Comparison of ENCODE assay signal across 13 cellular contexts in genomic region chr1:214861615-214862014, GRCh38.
"Had no signal": no experiment of that assay in that cellular context is flagged by ENCODE, and none has a peak within 500 bp of the region (broad histone marks: within the 10 kb centered on the region; RNA-seq: fewer than 3 reads in every experiment).

No MANE protein-coding gene starts in this region.

- H3K27ac ChIP-seq: esophagus squamous epithelium, gastroesophageal sphincter, left ventricle myocardium inferior, sigmoid colon, suprapubic skin had no signal

- H3K4me3 ChIP-seq: esophagus squamous epithelium, gastroesophageal sphincter, left ventricle myocardium inferior, sigmoid colon, suprapubic skin had no signal

- FAIRE-seq: kidney had no signal

- DNase-seq: activated effector memory CD4-positive, alpha-beta T cell treated with anti-CD3 and anti-CD28 coated beads, Interleukin-2, amount 50 U/mL, for 16 hours; activated T-cell treated with anti-CD3 and anti-CD28 coated beads, Interleukin-2, amount 50 U/mL, for 4 hours; esophagus squamous epithelium; kidney; left ventricle myocardium inferior; nephron progenitor cell; sigmoid colon; stimulated activated CD4-positive, alpha-beta T cell treated with anti-CD3 and anti-CD28 coated beads, Interleukin-2, amount 100 ng/mL, for 48 hours; stimulated activated naive CD8-positive, alpha-beta T cell treated with anti-CD3 and anti-CD28 coated beads, Interleukin-15, Interleukin-2, amounts not matched to agents 100 U/mL and 50 U/mL, for 24 hours; T-helper 2 cell had no signal

- H3K36me3 ChIP-seq: esophagus squamous epithelium, gastroesophageal sphincter, left ventricle myocardium inferior, sigmoid colon, suprapubic skin had no signal

- H3K27me3 ChIP-seq: esophagus squamous epithelium, gastroesophageal sphincter, sigmoid colon, suprapubic skin had no signal

- H3K4me1 ChIP-seq: esophagus squamous epithelium, gastroesophageal sphincter, left ventricle myocardium inferior, sigmoid colon, suprapubic skin had no signal

- ATAC-seq: activated naive CD4-positive, alpha-beta T cell treated with anti-CD3 and anti-CD28 coated beads, Interleukin-2, amount 50 U/mL, for 72 hours; activated T-cell treated with anti-CD3 and anti-CD28 coated beads, Interleukin-2, amount 50 U/mL, for 4 hours; gastroesophageal sphincter; stimulated activated naive CD8-positive, alpha-beta T cell treated with anti-CD3 and anti-CD28 coated beads, Interleukin-15, Interleukin-2, amounts not matched to agents 100 U/mL and 50 U/mL, for 24 hours had no signal
